ENCODE assay signal across 8 cellular contexts in the genomic region with DNA sequence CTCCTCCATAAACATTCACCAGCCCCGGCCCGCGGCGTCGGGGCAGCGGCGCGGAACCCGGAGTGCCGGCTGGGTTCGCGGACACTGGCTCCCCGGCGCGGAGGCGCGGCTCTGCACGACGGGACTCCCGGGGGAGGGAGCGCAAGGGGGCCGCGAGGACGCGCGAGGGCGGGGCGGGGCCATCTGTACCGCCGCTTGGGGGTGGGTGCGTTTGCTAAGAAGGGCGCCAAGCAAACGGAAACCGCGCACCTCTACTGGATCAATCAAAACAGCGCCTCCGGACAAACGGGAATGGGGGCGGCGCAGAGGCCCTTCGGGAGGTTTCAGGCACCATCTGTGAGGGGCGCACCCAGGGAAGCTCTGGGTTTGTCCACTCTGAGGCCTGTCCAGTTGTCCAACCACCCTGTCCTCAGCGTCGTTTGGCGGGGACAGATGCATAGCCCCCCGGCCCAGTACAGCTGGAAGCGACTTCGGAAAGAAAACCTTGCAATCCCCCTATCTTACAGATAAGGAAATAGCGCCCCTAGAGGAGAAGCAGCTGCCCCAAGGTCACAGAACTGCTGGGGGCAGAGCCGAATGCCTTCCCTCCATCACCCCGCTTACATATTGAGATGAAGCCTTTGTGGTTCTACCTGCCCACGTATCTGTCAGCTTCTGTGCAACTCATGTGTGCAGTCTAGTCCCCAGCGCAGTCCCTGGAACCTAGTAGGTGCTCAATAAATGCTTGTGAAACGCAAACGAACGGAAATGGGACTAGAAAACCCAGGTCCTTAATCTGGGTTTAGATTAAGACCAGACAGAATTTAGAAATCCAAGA. TPM values are rescaled to one million over a fixed set of nuclear protein-coding genes. Genes with fewer than 3 reads are reported as not detected.
A peak's percentile ranks its signal among the peaks of the same experiment; 100 is the strongest.
DNase-seq lines count a peak whose midpoint lies in the region; ATAC-seq and TF ChIP-seq lines count a peak whose summit lies in the region.

No MANE protein-coding gene starts in this region.

- peak overlapping the region; percentile 89 for H2AFZ ChIP-seq in parathyroid adenoma

- peak overlapping the region; percentile 61 for H3K4me2 ChIP-seq in parathyroid adenoma (ENCODE audit: low read length)

- peaks cover 19% of the 10 kb centered on the region for H3K27me3 Mint-ChIP-seq in activated naive CD4-positive, alpha-beta T cell treated with anti-CD3 and anti-CD28 coated beads for 36 hours (ENCODE audit: low read depth)

- intact Hi-C loops in activated naive CD4-positive, alpha-beta T cell treated with anti-CD3 and anti-CD28 coated beads for 36 hours (cut with micrococcal nuclease): no loop called here
- intact Hi-C loops in head of caudate nucleus (cut with DNase I): no loop called here
- intact Hi-C loops in transverse colon (cut with DNase I; ENCODE audit: low total_unique reads): no loop called here

- H3K9me3 ChIP-seq in SK-N-MC (ENCODE audit: low read depth, low read length): no peaks in the 10 kb centered on the region
- H3K9me3 ChIP-seq in parathyroid adenoma (ENCODE audit: control insufficient read depth, low read length): no peaks in the 10 kb centered on the region
- no peaks in the 10 kb centered on the region for H3K9me3 ChIP-seq in transverse colon

- H3K4me3 ChIP-seq in AG04449 (ENCODE audit: low read depth, low read length): peak overlapping the region; percentile 56
- peak overlapping the region; percentile 74 for H3K4me3 ChIP-seq in SK-N-MC
- peak overlapping the region; percentile 45 for H3K4me3 ChIP-seq in parathyroid adenoma (ENCODE audit: low read depth, low read length)
- peak overlapping the region; percentile 16 to 48 (median 24) for H3K4me3 ChIP-seq in transverse colon

- TF ChIP-seq POLR2A in transverse colon (IDR thresholded peaks at IDR 0.05): no peak

- H3K27ac ChIP-seq in SK-N-MC (no peak overlapping the region), parathyroid adenoma (no peak overlapping the region), transverse colon (no peak overlapping the region)

- H3K9ac ChIP-seq in SK-N-MC (ENCODE audit: insufficient read length) (no peak overlapping the region), parathyroid adenoma (no peak overlapping the region)

- H3K4me3 Mint-ChIP-seq in activated naive CD4-positive, alpha-beta T cell treated with anti-CD3 and anti-CD28 coated beads for 36 hours: peak overlapping the region; percentile 65

- ATAC-seq in GM18868 (IDR thresholded peaks at IDR 0.05; ENCODE audit: unreplicated experiment): peak; percentile 53

- WGBS in transverse colon (ENCODE audit: low coverage in 1 of 2), 2 donors: 8 to 20% methylated on average over 3 to 30 of the region's 56 CpGs

- CTCF ChIA-PET in AG04449 (lab: Yijun Ruan, JAX): interaction anchor here (0.7 to 38.4 kb wide), 19 partner anchors 9 to 219 kb away, joined by 3 to 860 read pairs (median 4); no protein-coding TSS in a partner anchor
- CTCF ChIA-PET in activated naive CD4-positive, alpha-beta T cell treated with anti-CD3 and anti-CD28 coated beads for 36 hours (lab: Charles Lee): interaction anchor here (0.7 to 13.0 kb wide), 22 partner anchors 12 to 553 kb away, joined by 3 to 170 read pairs (median 4); no protein-coding TSS in a partner anchor

- no peak for TF ChIP-seq EP300 in transverse colon (IDR thresholded peaks at IDR 0.05; ENCODE audit: low read depth)

- H3K4me1 ChIP-seq in parathyroid adenoma (no peaks in the 10 kb centered on the region), transverse colon (peaks cover 0 to 10% (median 8%) of the 10 kb centered on the region in 4 donors)

- H3K27me3 ChIP-seq in parathyroid adenoma (ENCODE audit: control insufficient read depth, insufficient read depth, low read length) (no peaks in the 10 kb centered on the region), transverse colon (peaks cover 71% of the 10 kb centered on the region)

- peaks cover 7% of the 10 kb centered on the region for H3K4me1 Mint-ChIP-seq in activated naive CD4-positive, alpha-beta T cell treated with anti-CD3 and anti-CD28 coated beads for 36 hours (ENCODE audit: low read depth)

- H3K36me3 Mint-ChIP-seq in activated naive CD4-positive, alpha-beta T cell treated with anti-CD3 and anti-CD28 coated beads for 36 hours (ENCODE audit: low read depth): no peaks in the 10 kb centered on the region

- no peaks in the 10 kb centered on the region for H3K36me3 ChIP-seq in SK-N-MC (ENCODE audit: insufficient read depth, low read length)
- H3K36me3 ChIP-seq in parathyroid adenoma (ENCODE audit: control insufficient read depth, insufficient read depth, low read length): no peaks in the 10 kb centered on the region
- H3K36me3 ChIP-seq in transverse colon: no peaks in the 10 kb centered on the region

- DNase-seq in AG04449 (ENCODE audit: low read depth, low spot score) (no peak), KG1 (lab: John Stamatoyannopoulos, UW) (peak; percentile 28), SK-N-MC (ENCODE audit: low read depth, low spot score) (peak; percentile 3), head of caudate nucleus (peak in 39 of 42 donors; percentile 28 to 78 (median 51)), transverse colon (peak; percentile 57)
- DNase-seq in activated naive CD4-positive, alpha-beta T cell treated with anti-CD3 and anti-CD28 coated beads for 36 hours: peak; percentile 67

- H3K79me2 ChIP-seq in parathyroid adenoma: no peaks in the 10 kb centered on the region

- in situ Hi-C loops in transverse colon (cut with MboI; ENCODE audit: low pct_ligation_motif_present in 1 of 4, low pct_unique_long_range_greater_than_20kb in 1 of 4, low sequenced_read_pairs in 3 of 4): no loop called here

- POLR2A ChIA-PET in AG04449 (lab: Yijun Ruan, JAX): no interaction called here

- no peak overlapping the region for H3K27ac Mint-ChIP-seq in activated naive CD4-positive, alpha-beta T cell treated with anti-CD3 and anti-CD28 coated beads for 36 hours

- H3K9me3 Mint-ChIP-seq in activated naive CD4-positive, alpha-beta T cell treated with anti-CD3 and anti-CD28 coated beads for 36 hours: no peaks in the 10 kb centered on the region

- peak; percentile 69 for TF ChIP-seq CTCF in AG04449 (IDR thresholded peaks at IDR 0.05; ENCODE audit: insufficient read depth, low read length, missing control alignments)
- peak; percentile 73 for TF ChIP-seq CTCF in parathyroid adenoma (IDR thresholded peaks at IDR 0.05)
- TF ChIP-seq CTCF in transverse colon (IDR thresholded peaks at IDR 0.05): peak; percentile 52 to 71 (median 61)

RNA-seq across cellular contexts. Expression of a gene that starts 10.7 kb away (rescaled TPM):
- total RNA-seq in activated naive CD4-positive, alpha-beta T cell treated with anti-CD3 and anti-CD28 coated beads for 36 hours: under 1 TPM; 0.44 to 0.60 TPM
- 1 to 10 TPM in 1 of 4 donors, under 1 TPM in 2, not detected in 1; 0.27 to 1.9 (median 0.32) TPM for total RNA-seq in transverse colon
